8 cellular contexts compared by ENCODE assay signal in the genomic region with DNA sequence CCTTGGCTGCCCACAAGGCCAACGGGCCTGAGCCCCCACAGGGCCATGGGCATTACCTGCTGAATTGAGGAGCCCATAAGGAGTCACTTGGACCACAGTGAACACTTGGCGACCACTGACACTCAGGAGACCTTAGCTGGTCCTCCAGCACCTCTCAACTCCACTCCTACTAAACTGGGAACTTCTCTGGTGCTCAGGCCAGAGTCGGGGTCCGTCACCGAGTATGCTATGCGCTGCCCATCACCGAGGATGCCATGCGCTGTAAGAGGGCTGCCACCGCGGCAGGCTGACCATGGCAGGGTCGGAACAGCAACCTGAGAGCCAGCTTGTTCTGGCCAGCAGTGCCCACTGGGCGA. TPM values are rescaled to one million over a fixed set of nuclear protein-coding genes. Genes with fewer than 3 reads are reported as not detected.
DNase-seq lines count a peak whose midpoint lies in the region; ATAC-seq, FAIRE-seq and TF ChIP-seq lines count a peak whose summit lies in the region.

No MANE protein-coding gene starts in this region.

- H3K4me3 ChIP-seq in astrocyte (ENCODE audit: insufficient read depth, low read depth, low read length) (peak overlapping the region; percentile 74), lung (peak overlapping the region; percentile 45), transverse colon (peak overlapping the region; percentile 82 to 99 (median 95))

- peak; percentile 49 for DNase-seq in activated T-cell treated with anti-CD3 and anti-CD28 coated beads, Interleukin-2, amount 50 U/mL, for 1 hour
- DNase-seq in activated T-cell treated with anti-CD3 and anti-CD28 coated beads for 4 hours: no peak
- DNase-seq in astrocyte (ENCODE audit: low read depth): no peak
- no peak for DNase-seq in lung (ENCODE audit: low spot score)
- DNase-seq in transverse colon: no peak
- no peak for DNase-seq in stimulated activated CD4-positive, alpha-beta T cell treated with anti-CD3 and anti-CD28 coated beads, Interleukin-2, amount 100 ng/mL, for 48 hours
- no peak for DNase-seq in mesenteric fat pad (ENCODE audit: low spot score)
- DNase-seq in GM12892 (ENCODE audit: insufficient read length): no peak

- peaks cover 53% of the 10 kb centered on the region for H3K79me2 ChIP-seq in astrocyte (ENCODE audit: insufficient read depth, low read length)

- no peak for TF ChIP-seq CTCF in astrocyte (IDR thresholded peaks at IDR 0.05; ENCODE audit: insufficient read depth, low read depth, low read length)
- no peak for TF ChIP-seq CTCF in lung (IDR thresholded peaks at IDR 0.05; ENCODE audit: control extremely low read depth, extremely low read depth)
- no peak for TF ChIP-seq CTCF in transverse colon (IDR thresholded peaks at IDR 0.05)

- no peaks in the 10 kb centered on the region for H3K27me3 ChIP-seq in astrocyte (ENCODE audit: insufficient read depth, low read length)
- H3K27me3 ChIP-seq in lung (ENCODE audit: control insufficient read depth, insufficient read depth): no peaks in the 10 kb centered on the region
- H3K27me3 ChIP-seq in transverse colon: no peaks in the 10 kb centered on the region

- peak overlapping the region; percentile 88 for H3K27ac Mint-ChIP-seq in astrocyte (ENCODE audit: unreplicated experiment)

- H3K36me3 ChIP-seq in astrocyte (ENCODE audit: insufficient read depth, low read length) (peaks cover 13% of the 10 kb centered on the region), lung (ENCODE audit: control insufficient read depth in 2 of 2, insufficient read depth in 2 of 2, low read length in 2 of 2) (peaks cover 5 to 31% of the 10 kb centered on the region in 2 donors), transverse colon (peaks cover 0 to 17% (median 6%) of the 10 kb centered on the region in 4 donors)

- in situ Hi-C loops in transverse colon (cut with MboI; ENCODE audit: low pct_ligation_motif_present in 1 of 4, low pct_unique_long_range_greater_than_20kb in 1 of 4, low sequenced_read_pairs in 3 of 4): no loop called here

- H3K9me3 Mint-ChIP-seq in astrocyte (ENCODE audit: unreplicated experiment): no peaks in the 10 kb centered on the region

- no peaks in the 10 kb centered on the region for H3K9me3 ChIP-seq in astrocyte (ENCODE audit: insufficient read depth, low read depth, low read length)
- H3K9me3 ChIP-seq in lung (ENCODE audit: control insufficient read depth in 2 of 2, insufficient read depth in 1 of 2, low read length in 1 of 2): no peaks in the 10 kb centered on the region
- H3K9me3 ChIP-seq in transverse colon: no peaks in the 10 kb centered on the region

- TF ChIP-seq EP300 in transverse colon (IDR thresholded peaks at IDR 0.05; ENCODE audit: low read depth): no peak

- no peak for ATAC-seq in lung (ENCODE audit: insufficient read depth, low FRiP score)

- no peak for FAIRE-seq in astrocyte (lab: Jason Lieb, UNC)
- FAIRE-seq in GM12892 (lab: Jason Lieb, UNC): no peak

- intact Hi-C loops in transverse colon (cut with DNase I; ENCODE audit: low total_unique reads): loop anchor here (2.0 kb wide), 1 partner anchor 13 kb away; a partner anchor contains a TSS

- H3K9ac ChIP-seq in astrocyte (ENCODE audit: low read length): peak overlapping the region; percentile 97

- TF ChIP-seq POLR2A in transverse colon (IDR thresholded peaks at IDR 0.05) (no peak), GM12892 (IDR thresholded peaks at IDR 0.05; ENCODE audit: low read depth, low read length) (no peak)

- peak overlapping the region; percentile 77 for H3K4me3 Mint-ChIP-seq in astrocyte (ENCODE audit: unreplicated experiment)

- H3K36me3 Mint-ChIP-seq in astrocyte (ENCODE audit: low read depth, unreplicated experiment): peaks cover 19% of the 10 kb centered on the region

- H4K20me1 ChIP-seq in astrocyte (ENCODE audit: insufficient read depth, low read length): peaks cover 44% of the 10 kb centered on the region

- WGBS in lung, 2 donors: 28 to 46% methylated on average over 12 of the region's 12 CpGs
- WGBS in transverse colon (ENCODE audit: low coverage in 1 of 2), 2 donors: 27% methylated on average over 12 of the region's 12 CpGs; no CpG with 5 or more reads in 1 of the 2 donors

- H3K4me1 Mint-ChIP-seq in astrocyte (ENCODE audit: low read depth, unreplicated experiment): peaks cover 24% of the 10 kb centered on the region

- H3K4me2 ChIP-seq in astrocyte (ENCODE audit: low read length): peak overlapping the region; percentile 84

- no peak overlapping the region for H2AFZ ChIP-seq in astrocyte (ENCODE audit: low read depth, low read length)

- H3K27me3 Mint-ChIP-seq in astrocyte (ENCODE audit: low read depth, unreplicated experiment): no peaks in the 10 kb centered on the region

- H3K27ac ChIP-seq in astrocyte (ENCODE audit: low read depth, low read length) (peak overlapping the region; percentile 96), lung (ENCODE audit: low read depth in 1 of 2, low read length in 1 of 2) (peak overlapping the region; percentile 91 to 95), transverse colon (peak overlapping the region; percentile 99 to 100 (median 100))

- H3K4me1 ChIP-seq in astrocyte (ENCODE audit: insufficient read depth, low read length) (peaks cover 47% of the 10 kb centered on the region), lung (ENCODE audit: control insufficient read depth in 2 of 2, insufficient read depth in 2 of 2, low read length in 2 of 2) (peaks cover 5 to 45% of the 10 kb centered on the region in 2 donors), transverse colon (peaks cover 49 to 74% (median 72%) of the 10 kb centered on the region in 4 donors)

RNA-seq across cellular contexts. Expression of a gene that starts 0.6 kb away (rescaled TPM):
- total RNA-seq in astrocyte: 215 and 262 TPM in 2 replicates
- 100 to 1,000 TPM; 350 to 568 TPM for total RNA-seq in lung
- 100 to 1,000 TPM; 298 to 394 TPM for polyA plus RNA-seq in lung
- 100 to 1,000 TPM; 250 to 620 (median 432) TPM for total RNA-seq in transverse colon
- total RNA-seq in mesenteric fat pad: 600 TPM
- 58.6 TPM for polyA plus RNA-seq in GM12892 (2012; ENCODE audit: missing spikeins)

RNA-seq across cellular contexts. Expression of a gene that starts 13.4 kb away (rescaled TPM):
- total RNA-seq in astrocyte (179 and 193 TPM in 2 replicates), lung (100 to 1,000 TPM in 1 of 2 donors, 10 to 100 TPM in 1; 73.2 to 154 TPM), transverse colon (1,000 to 10,000 TPM in 1 of 4 donors, 100 to 1,000 TPM in 3; 495 to 1,114 (median 787) TPM), mesenteric fat pad (87.6 TPM)
- polyA plus RNA-seq in lung: 10 to 100 TPM; 65.0 to 91.7 TPM
- polyA plus RNA-seq in GM12892 (2012; ENCODE audit: missing spikeins): 51.3 TPM

RNA-seq across cellular contexts. Expression of a gene that starts 26.3 kb away (rescaled TPM):
- total RNA-seq in astrocyte (1.2 and 1.3 TPM in 2 replicates), lung (10 to 100 TPM in 1 of 2 donors, 1 to 10 TPM in 1; 4.0 to 25.3 TPM), transverse colon (1 to 10 TPM in 3 of 4 donors, not detected in 1; 3.0 to 3.8 (median 3.2) TPM), mesenteric fat pad (9.6 TPM)
- 10 to 100 TPM in 1 of 2 donors, 1 to 10 TPM in 1; 4.3 to 12.3 TPM for polyA plus RNA-seq in lung
- polyA plus RNA-seq in GM12892 (2012; ENCODE audit: missing spikeins): not detected

RNA-seq across cellular contexts. Expression of a gene that starts 38.5 kb away (rescaled TPM):
- total RNA-seq in astrocyte: 19.9 and 20.7 TPM in 2 replicates
- total RNA-seq in lung: 10 to 100 TPM; 29.5 to 51.0 TPM
- 10 to 100 TPM; 15.4 to 41.2 TPM for polyA plus RNA-seq in lung
- 100 to 1,000 TPM in 1 of 4 donors, 10 to 100 TPM in 3; 24.7 to 124 (median 42.9) TPM for total RNA-seq in transverse colon
- 17.3 TPM for total RNA-seq in mesenteric fat pad
- polyA plus RNA-seq in GM12892 (2012; ENCODE audit: missing spikeins): 23.3 TPM

Comparison
In these comparisons a context has a peak if more than half of its experiments do, and no peak if none do; other contexts are left out.
1. H3K4me3 ChIP-seq: peak in every context shown above with its lines; median percentile 95 in transverse colon; 74 in astrocyte; 45 in lung.